In genomic region chr3:87267953-87268645, GRCh38 we compare ENCODE assay signal across 27 cellular contexts. TPM values are rescaled to one million over a fixed set of nuclear protein-coding genes. Genes with fewer than 3 reads are reported as not detected.
DNase-seq lines count a peak whose midpoint lies in the region; ATAC-seq and TF ChIP-seq lines count a peak whose summit lies in the region.
"Had no signal": no experiment of that assay in that cellular context is flagged by ENCODE, and none has a peak within 500 bp of the region (broad histone marks: within the 10 kb centered on the region; RNA-seq: fewer than 3 reads in every experiment).

No MANE protein-coding gene starts in this region.

- no peaks in the 10 kb centered on the region for H3K9me3 ChIP-seq in KOPT-K1 (ENCODE audit: insufficient read depth, low read length, poor library complexity, severe bottlenecking)
- no peaks in the 10 kb centered on the region for H3K9me3 ChIP-seq in neuronal stem cell (replicated peaks in 1 of 2; ENCODE audit: control insufficient read depth in 2 of 2, insufficient read depth in 1 of 2, low read depth in 1 of 2, low read length in 2 of 2)
- no peaks in the 10 kb centered on the region for H3K9me3 ChIP-seq in hepatocyte (ENCODE audit: low read depth)
- H3K9me3 ChIP-seq: BE2C, psoas muscle, thyroid gland had no signal

- no peaks in the 10 kb centered on the region for H3K9me3 Mint-ChIP-seq in activated CD8-positive, alpha-beta memory T cell treated with anti-CD3 and anti-CD28 coated beads, Interleukin-2, amount 10 ng/mL, durations not matched to agents 7 days and 5 days (ENCODE audit: low read depth)
- peaks cover 4% of the 10 kb centered on the region for H3K9me3 Mint-ChIP-seq in activated CD8-positive, alpha-beta T cell treated with anti-CD3 and anti-CD28 coated beads, Interleukin-2, amount 10 ng/mL, durations not matched to agents 7 days and 5 days (ENCODE audit: insufficient read depth)

- no peak overlapping the region for H3K9ac ChIP-seq in neuronal stem cell (ENCODE audit: low read depth, low read length, poor library complexity)

- H2BK5ac ChIP-seq in neuronal stem cell (ENCODE audit: low read length) = no peak overlapping the region

- no peak overlapping the region for H3K14ac ChIP-seq in neuronal stem cell (ENCODE audit: low read length)

- no peak overlapping the region for H2BK15ac ChIP-seq in neuronal stem cell (ENCODE audit: low read length)

- no peak overlapping the region for H3K4me2 ChIP-seq in neuronal stem cell (ENCODE audit: insufficient read depth, low read length, poor library complexity, severe bottlenecking)
- no peak overlapping the region for H3K4me2 ChIP-seq in hepatocyte

- peak overlapping the region; percentile 53 for H3K27ac Mint-ChIP-seq in activated CD8-positive, alpha-beta memory T cell treated with anti-CD3 and anti-CD28 coated beads, Interleukin-2, amount 10 ng/mL, durations not matched to agents 7 days and 5 days
- peak overlapping the region; percentile 82 for H3K27ac Mint-ChIP-seq in activated CD8-positive, alpha-beta T cell treated with anti-CD3 and anti-CD28 coated beads, Interleukin-2, amount 10 ng/mL, durations not matched to agents 7 days and 5 days

- no peaks in the 10 kb centered on the region for H4K20me1 ChIP-seq in hepatocyte (ENCODE audit: insufficient read depth, poor library complexity, severe bottlenecking)

- H3K79me2 ChIP-seq in hepatocyte = no peaks in the 10 kb centered on the region

- H3K36me3 ChIP-seq in KOPT-K1 (ENCODE audit: insufficient read depth, low read length) (no peaks in the 10 kb centered on the region), neuronal stem cell (replicated peaks in 1 of 2; ENCODE audit: control insufficient read depth in 2 of 2, insufficient read depth in 2 of 2, low read length in 2 of 2) (no peaks in the 10 kb centered on the region), hepatocyte (replicated peaks; ENCODE audit: insufficient read depth, low read depth) (no peaks in the 10 kb centered on the region), H7 (replicated peaks; ENCODE audit: control insufficient read depth, insufficient read depth, low read length) (no peaks in the 10 kb centered on the region)
- H3K36me3 ChIP-seq: BE2C, thyroid gland had no signal

- H4K8ac ChIP-seq in neuronal stem cell (ENCODE audit: low read depth, low read length) = no peak overlapping the region

- CTCF ChIA-PET in activated CD8-positive, alpha-beta memory T cell treated with anti-CD3 and anti-CD28 coated beads, Interleukin-2, amount 10 ng/mL, durations not matched to agents 7 days and 5 days (lab: Charles Lee) = interaction anchor here (0.7 to 0.9 kb wide), 2 partner anchors 50 to 878 kb away, joined by 3 to 4 read pairs; no protein-coding TSS in a partner anchor
- CTCF ChIA-PET in activated CD8-positive, alpha-beta T cell treated with anti-CD3 and anti-CD28 coated beads, Interleukin-2, amount 10 ng/mL, durations not matched to agents 7 days and 5 days (lab: Charles Lee) = interaction anchor here (1.3 kb wide), 1 partner anchor 8 kb away, joined by 5 read pairs; no protein-coding TSS in a partner anchor

- no CpG with 5 or more reads among the region's 8 CpGs for WGBS in neuronal stem cell (ENCODE audit: extremely low coverage in 2 of 2, insufficient read length in 2 of 2, insufficient replicate concordance in 1 of 2), 2 donors
- 96% methylated on average over 8 of the region's 8 CpGs for WGBS in hepatocyte (ENCODE audit: low lambda C conversion rate, missing lambda C conversion rate)

- TF ChIP-seq CTCF in hepatocyte (IDR thresholded peaks at IDR 0.05; ENCODE audit: poor library complexity) = no peak

- no peak overlapping the region for H3K23ac ChIP-seq in neuronal stem cell (ENCODE audit: low read depth, low read length, poor library complexity)

- H3K36me3 Mint-ChIP-seq in activated CD8-positive, alpha-beta memory T cell treated with anti-CD3 and anti-CD28 coated beads, Interleukin-2, amount 10 ng/mL, durations not matched to agents 7 days and 5 days = peaks cover 1% of the 10 kb centered on the region
- peaks cover 6% of the 10 kb centered on the region for H3K36me3 Mint-ChIP-seq in activated CD8-positive, alpha-beta T cell treated with anti-CD3 and anti-CD28 coated beads, Interleukin-2, amount 10 ng/mL, durations not matched to agents 7 days and 5 days (ENCODE audit: low read depth)

- H2AFZ ChIP-seq in neuronal stem cell (ENCODE audit: low read length) (peak overlapping the region; percentile 60), hepatocyte (no peak overlapping the region)

- no peak overlapping the region for H3K18ac ChIP-seq in neuronal stem cell (ENCODE audit: low read length)

- POLR2A ChIA-PET in activated CD8-positive, alpha-beta T cell treated with anti-CD3 and anti-CD28 coated beads, Interleukin-2, amount 10 ng/mL, durations not matched to agents 7 days and 5 days (lab: Charles Lee) = interaction anchor here (0.9 kb wide), 1 partner anchor 12 kb away, joined by 3 read pairs; no protein-coding TSS in a partner anchor

- H3K27me3 Mint-ChIP-seq in activated CD8-positive, alpha-beta memory T cell treated with anti-CD3 and anti-CD28 coated beads, Interleukin-2, amount 10 ng/mL, durations not matched to agents 7 days and 5 days = no peaks in the 10 kb centered on the region
- H3K27me3 Mint-ChIP-seq in activated CD8-positive, alpha-beta T cell treated with anti-CD3 and anti-CD28 coated beads, Interleukin-2, amount 10 ng/mL, durations not matched to agents 7 days and 5 days (ENCODE audit: low read depth) = peaks cover 4% of the 10 kb centered on the region

- H3K4me3 ChIP-seq in neuronal stem cell (ENCODE audit: low read length in 2 of 2) (no peak overlapping the region), hepatocyte (no peak overlapping the region), H7 (ENCODE audit: insufficient read depth, low read depth, low read length) (no peak overlapping the region)
- H3K4me3 ChIP-seq: GM12878, psoas muscle, thyroid gland had no signal

- H3K4me1 ChIP-seq in neuronal stem cell (ENCODE audit: control insufficient read depth in 2 of 2, insufficient read depth in 1 of 2, low read depth in 1 of 2, low read length in 2 of 2) (no peaks in the 10 kb centered on the region), hepatocyte (ENCODE audit: insufficient read depth) (no peaks in the 10 kb centered on the region)
- H3K4me1 ChIP-seq: BE2C, psoas muscle, thyroid gland had no signal

- H3K27ac ChIP-seq in KOPT-K1 (ENCODE audit: low read depth, low read length, poor library complexity, severe bottlenecking) = peak overlapping the region; percentile 89
- H3K27ac ChIP-seq in neuronal stem cell (replicated peaks; ENCODE audit: low read length) = no peak overlapping the region
- H3K27ac ChIP-seq in hepatocyte = no peak overlapping the region
- H3K27ac ChIP-seq: psoas muscle, thyroid gland, VCaP had no signal

- no peak overlapping the region for H2BK12ac ChIP-seq in neuronal stem cell (ENCODE audit: low read length)

- no peak overlapping the region for H4K91ac ChIP-seq in neuronal stem cell (ENCODE audit: low read depth, low read length, poor library complexity)

- H3K4me3 Mint-ChIP-seq in activated CD8-positive, alpha-beta memory T cell treated with anti-CD3 and anti-CD28 coated beads, Interleukin-2, amount 10 ng/mL, durations not matched to agents 7 days and 5 days = no peak overlapping the region
- peak overlapping the region; percentile 17 for H3K4me3 Mint-ChIP-seq in activated CD8-positive, alpha-beta T cell treated with anti-CD3 and anti-CD28 coated beads, Interleukin-2, amount 10 ng/mL, durations not matched to agents 7 days and 5 days

- H3K9me2 ChIP-seq in hepatocyte (replicated peaks; ENCODE audit: insufficient read depth) = no peaks in the 10 kb centered on the region

- DNase-seq in activated CD8-positive, alpha-beta memory T cell treated with anti-CD3 and anti-CD28 coated beads, Interleukin-2, amount 10 ng/mL, durations not matched to agents 7 days and 5 days = no peak
- DNase-seq in activated CD8-positive, alpha-beta memory T cell treated with anti-CD3 and anti-CD28 coated beads, Interleukin-2, amount 50 U/mL, for 4 hours = no peak
- DNase-seq in activated CD8-positive, alpha-beta T cell treated with anti-CD3 and anti-CD28 coated beads, Interleukin-2, amount 10 ng/mL, durations not matched to agents 7 days and 5 days = no peak
- no peak for DNase-seq in neuronal stem cell (ENCODE audit: low spot score)
- DNase-seq in hepatocyte (ENCODE audit: low spot score) = no peak
- no peak for DNase-seq in NCI-H1417 treated with DMSO at 0.1 percent for 48 hours (lab: John Stamatoyannopoulos, UW)
- DNase-seq in H7 = no peak
- DNase-seq: activated CD4-positive, alpha-beta T cell treated with anti-CD3 and anti-CD28 coated beads, Interleukin-2, amount 50 U/mL, for 1 hour; BE2C; cortex of kidney; islet precursor cell; Kasumi-1; left ventricle myocardium superior; MV-4-11; occipital lobe; psoas muscle; Right ventricle myocardium superior; stimulated activated CD4-positive, alpha-beta T cell treated with anti-CD3 and anti-CD28 coated beads, Interleukin-4, amount 100 ng/mL, for 24 hours; thyroid gland had no signal

- no peak overlapping the region for H3K4ac ChIP-seq in neuronal stem cell (ENCODE audit: low read length)

- H2BK120ac ChIP-seq in neuronal stem cell (ENCODE audit: low read depth, low read length) = no peak overlapping the region

- no peak overlapping the region for H2AK5ac ChIP-seq in neuronal stem cell (ENCODE audit: low read depth, low read length)

- no peaks in the 10 kb centered on the region for H3K79me1 ChIP-seq in neuronal stem cell (ENCODE audit: low read depth, low read length)

- peaks cover 51% of the 10 kb centered on the region for H3K4me1 Mint-ChIP-seq in activated CD8-positive, alpha-beta memory T cell treated with anti-CD3 and anti-CD28 coated beads, Interleukin-2, amount 10 ng/mL, durations not matched to agents 7 days and 5 days
- peaks cover 54% of the 10 kb centered on the region for H3K4me1 Mint-ChIP-seq in activated CD8-positive, alpha-beta T cell treated with anti-CD3 and anti-CD28 coated beads, Interleukin-2, amount 10 ng/mL, durations not matched to agents 7 days and 5 days (ENCODE audit: low read depth)

- ATAC-seq in activated CD8-positive, alpha-beta memory T cell treated with anti-CD3 and anti-CD28 coated beads, Interleukin-2, amount 10 ng/mL, durations not matched to agents 7 days and 5 days = peak; percentile 13
- peak; percentile 34 for ATAC-seq in activated CD8-positive, alpha-beta T cell treated with anti-CD3 and anti-CD28 coated beads, Interleukin-2, amount 10 ng/mL, durations not matched to agents 7 days and 5 days
- ATAC-seq: GM12878, left ventricle myocardium superior, Panc1, psoas muscle had no signal

- H3K27me3 ChIP-seq in neuronal stem cell (ENCODE audit: control insufficient read depth in 3 of 3, insufficient read depth in 3 of 3, low read depth in 1 of 3, low read length in 3 of 3) (no peaks in the 10 kb centered on the region), hepatocyte (no peaks in the 10 kb centered on the region), H7 (ENCODE audit: control insufficient read depth, insufficient read depth, low read length) (no peaks in the 10 kb centered on the region)
- H3K27me3 ChIP-seq: thyroid gland had no signal

RNA-seq across cellular contexts. Expression of gene POU1F1, which starts 8.3 kb away (rescaled TPM):
- total RNA-seq in activated CD8-positive, alpha-beta memory T cell treated with anti-CD3 and anti-CD28 coated beads, Interleukin-2, amount 10 ng/mL, durations not matched to agents 7 days and 5 days = not detected
- not detected for total RNA-seq in activated CD8-positive, alpha-beta T cell treated with anti-CD3 and anti-CD28 coated beads, Interleukin-2, amount 10 ng/mL, durations not matched to agents 7 days and 5 days
- polyA plus RNA-seq in neuronal stem cell (2013, experiment 1 of 2) = not detected
- not detected for polyA plus RNA-seq in neuronal stem cell (2013, experiment 2 of 2)
- not detected in 2 replicates for total RNA-seq in hepatocyte
- not detected in 2 replicates for polyA plus RNA-seq in hepatocyte
- not detected in 2 replicates for total RNA-seq in H7 (2014; rRNA removed; shearing (Covaris generic))
- total RNA-seq: astrocyte, cardiac septum, GM12878, H1, left ventricle myocardium superior, mesenteric fat pad, occipital lobe, psoas muscle, Right ventricle myocardium superior, thyroid gland had no signal
- polyA plus RNA-seq: H1 had no signal

RNA-seq across cellular contexts. Expression of gene CHMP2B, which starts 41.0 kb away (rescaled TPM):
- 10 to 100 TPM; 22.5 to 26.3 TPM for total RNA-seq in activated CD8-positive, alpha-beta memory T cell treated with anti-CD3 and anti-CD28 coated beads, Interleukin-2, amount 10 ng/mL, durations not matched to agents 7 days and 5 days
- total RNA-seq in activated CD8-positive, alpha-beta T cell treated with anti-CD3 and anti-CD28 coated beads, Interleukin-2, amount 10 ng/mL, durations not matched to agents 7 days and 5 days = 10 to 100 TPM; 18.8 to 21.2 TPM
- 47.5 TPM for polyA plus RNA-seq in neuronal stem cell (2013, experiment 1 of 2)
- polyA plus RNA-seq in neuronal stem cell (2013, experiment 2 of 2) = 50.5 TPM
- total RNA-seq in hepatocyte = 71.5 and 79.3 TPM in 2 replicates
- polyA plus RNA-seq in hepatocyte = 54.5 and 69.5 TPM in 2 replicates
- total RNA-seq in H7 (2014; rRNA removed; shearing (Covaris generic)) = 31.2 and 38.4 TPM in 2 replicates
